Comparison of ENCODE assay signal across 16 cellular contexts in the genomic region with DNA sequence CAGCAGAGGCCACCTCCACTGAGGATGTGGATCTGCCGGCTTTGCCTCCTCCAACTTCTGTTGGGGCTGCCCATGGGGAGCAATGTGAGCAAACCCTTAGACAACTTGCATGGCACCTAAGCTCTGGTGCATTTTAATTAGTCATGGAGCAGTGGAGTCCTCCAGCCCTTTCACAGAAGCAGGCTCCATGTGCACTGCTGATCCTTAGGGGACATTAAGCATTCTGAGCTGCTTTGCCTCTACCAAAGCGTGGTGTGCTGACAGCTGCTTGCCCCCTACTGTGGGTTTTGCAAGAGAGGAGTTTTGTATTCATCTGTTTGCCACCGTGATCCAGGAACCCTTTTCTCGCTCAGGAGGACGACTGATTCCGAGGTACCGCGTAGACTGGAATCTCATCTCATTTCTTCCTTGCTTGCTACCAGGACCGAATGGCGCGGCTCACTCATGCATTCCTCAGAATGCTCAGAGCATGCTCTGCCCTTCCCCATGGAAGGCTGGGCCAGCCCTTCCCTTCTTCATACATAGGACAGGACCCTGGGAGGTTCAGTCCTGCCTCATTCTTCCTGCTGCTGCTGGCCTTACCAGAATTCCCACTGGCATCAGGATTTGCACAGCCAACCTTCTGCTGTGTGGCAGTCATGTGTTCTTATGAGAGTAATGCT.
DNase-seq lines count a peak whose midpoint lies in the region; ATAC-seq and TF ChIP-seq lines count a peak whose summit lies in the region.
"Had no signal": no experiment of that assay in that cellular context is flagged by ENCODE, and none has a peak within 500 bp of the region (broad histone marks: within the 10 kb centered on the region; RNA-seq: fewer than 3 reads in every experiment).

No MANE protein-coding gene starts in this region.

- no peaks in the 10 kb centered on the region for H3K27me3 ChIP-seq in heart left ventricle
- H3K27me3 ChIP-seq in lung (ENCODE audit: control insufficient read depth, insufficient read depth) = no peaks in the 10 kb centered on the region
- no peaks in the 10 kb centered on the region for H3K27me3 ChIP-seq in hepatocyte
- H3K27me3 ChIP-seq: BLaER1 treated with 17β-estradiol and CSF1 and Interleukin-3, amounts not matched to agents 10 nM and 100 nM had no signal

- no peak for TF ChIP-seq CTCF in heart left ventricle (IDR thresholded peaks at IDR 0.05)
- TF ChIP-seq CTCF in lung (IDR thresholded peaks at IDR 0.05; ENCODE audit: control extremely low read depth, extremely low read depth) = no peak
- TF ChIP-seq CTCF in hepatocyte (IDR thresholded peaks at IDR 0.05; ENCODE audit: poor library complexity) = no peak

- no peak overlapping the region for H3K27ac ChIP-seq in heart left ventricle
- no peak overlapping the region for H3K27ac ChIP-seq in lung (ENCODE audit: low read depth in 1 of 2, low read length in 1 of 2)
- no peak overlapping the region for H3K27ac ChIP-seq in hepatocyte
- H3K27ac ChIP-seq: BLaER1 treated with 17β-estradiol and CSF1 and Interleukin-3, amounts not matched to agents 10 nM and 100 nM; KMS-11 had no signal

- H3K9me2 ChIP-seq in hepatocyte (replicated peaks; ENCODE audit: insufficient read depth) = no peaks in the 10 kb centered on the region

- H3K9me3 ChIP-seq in heart left ventricle (no peaks in the 10 kb centered on the region), lung (ENCODE audit: control insufficient read depth in 2 of 2, insufficient read depth in 1 of 2, low read length in 1 of 2) (no peaks in the 10 kb centered on the region), hepatocyte (ENCODE audit: low read depth) (no peaks in the 10 kb centered on the region)

- no peaks in the 10 kb centered on the region for H4K20me1 ChIP-seq in hepatocyte (ENCODE audit: insufficient read depth, poor library complexity, severe bottlenecking)
- H4K20me1 ChIP-seq: BLaER1 treated with 17β-estradiol and CSF1 and Interleukin-3, amounts not matched to agents 10 nM and 100 nM had no signal

- H3K79me2 ChIP-seq in hepatocyte = no peaks in the 10 kb centered on the region

- H3K4me1 ChIP-seq in heart left ventricle (no peaks in the 10 kb centered on the region), lung (ENCODE audit: control insufficient read depth in 2 of 2, insufficient read depth in 2 of 2, low read length in 2 of 2) (no peaks in the 10 kb centered on the region), hepatocyte (ENCODE audit: insufficient read depth) (no peaks in the 10 kb centered on the region)

- no peak for ATAC-seq in heart left ventricle
- no peak for ATAC-seq in lung (ENCODE audit: insufficient read depth, low FRiP score)
- ATAC-seq in HG02884 (IDR thresholded peaks at IDR 0.05; ENCODE audit: unreplicated experiment) = no peak
- ATAC-seq: CD8-positive, alpha-beta T cell had no signal

- H3K36me3 ChIP-seq in heart left ventricle = no peaks in the 10 kb centered on the region
- no peaks in the 10 kb centered on the region for H3K36me3 ChIP-seq in lung (ENCODE audit: control insufficient read depth in 2 of 2, insufficient read depth in 2 of 2, low read length in 2 of 2)
- H3K36me3 ChIP-seq in hepatocyte (replicated peaks; ENCODE audit: insufficient read depth, low read depth) = no peaks in the 10 kb centered on the region
- H3K36me3 ChIP-seq: BLaER1 treated with 17β-estradiol and CSF1 and Interleukin-3, amounts not matched to agents 10 nM and 100 nM had no signal

- no peak for TF ChIP-seq POLR2A in heart left ventricle (IDR thresholded peaks at IDR 0.05)

- 83 to 88% (median 87%) methylated on average over 11 of the region's 11 CpGs for WGBS in heart left ventricle, 4 donors
- WGBS in lung, 2 donors = 93 to 96% methylated on average over 11 of the region's 11 CpGs
- WGBS in hepatocyte (ENCODE audit: low lambda C conversion rate, missing lambda C conversion rate) = 89% methylated on average over 11 of the region's 11 CpGs

- no peak overlapping the region for H3K4me3 ChIP-seq in heart left ventricle
- no peak overlapping the region for H3K4me3 ChIP-seq in lung
- H3K4me3 ChIP-seq in hepatocyte = no peak overlapping the region
- H3K4me3 ChIP-seq: BLaER1 treated with 17β-estradiol and CSF1 and Interleukin-3, amounts not matched to agents 10 nM and 100 nM had no signal

- DNase-seq in cardiac septum (ENCODE audit: low spot score) (peak; percentile 54), heart left ventricle (no peak), NCI-H69 (lab: John Stamatoyannopoulos, UW) (peak; percentile 75), lung (ENCODE audit: low spot score) (peak; percentile 19), NCI-H2029 (lab: John Stamatoyannopoulos, UW) (no peak), hepatocyte (ENCODE audit: low spot score) (no peak)
- DNase-seq: Calu3; CD8-positive, alpha-beta T cell; NCI-H1436 treated with DMSO at 0.1 percent for 48 hours; NCI-H2081 treated with DMSO at 0.1 percent for 48 hours; NCI-H2227 treated with DMSO at 0.1 percent for 48 hours; NCI-H526 treated with DMSO at 0.1 percent for 48 hours; SIG-M5 had no signal

- no peak overlapping the region for H3K4me2 ChIP-seq in hepatocyte
- H3K4me2 ChIP-seq: BLaER1 treated with 17β-estradiol and CSF1 and Interleukin-3, amounts not matched to agents 10 nM and 100 nM; KMS-11 had no signal

- intact Hi-C loops in cardiac septum (cut with DNase I) = no loop called here
- intact Hi-C loops in heart left ventricle (cut with DNase I) = no loop called here

- no peak overlapping the region for H2AFZ ChIP-seq in hepatocyte

Comparison
In these comparisons a context has a peak if more than half of its experiments do, and no peak if none do; other contexts are left out.
1. DNase-seq: peak in cardiac septum (single experiment), NCI-H69 (single experiment) and lung (single experiment); none in heart left ventricle (0 of 5), NCI-H2029 (single experiment) and hepatocyte (single experiment).